14 cellular contexts compared by ENCODE assay signal in genomic region chr1:109826446-109826845, GRCh38.
DNase-seq lines count a peak whose midpoint lies in the region; ATAC-seq and TF ChIP-seq lines count a peak whose summit lies in the region.
"Had no signal": no experiment of that assay in that cellular context is flagged by ENCODE, and none has a peak within 500 bp of the region (broad histone marks: within the 10 kb centered on the region; RNA-seq: fewer than 3 reads in every experiment).

No MANE protein-coding gene starts in this region.

- no peak overlapping the region for H3K4ac ChIP-seq in mesendoderm (ENCODE audit: low read depth, low read length)

- H3K9me2 ChIP-seq in PC-9 (ENCODE audit: insufficient read depth), result no peaks in the 10 kb centered on the region

- intact Hi-C loops in PC-9 (cut with micrococcal nuclease; ENCODE audit: unreplicated experiment), result no loop called here

- DNase-seq in GM10248 (ENCODE audit: extremely low spot score), result peak; percentile 5
- no peak for DNase-seq in PC-9
- no peak for DNase-seq in mesendoderm
- DNase-seq in type B pancreatic cell (ENCODE audit: extremely low spot score, unreplicated experiment), result peak; percentile 31
- no peak for DNase-seq in foreskin melanocyte
- no peak for DNase-seq in T-cell
- DNase-seq: Caco-2, NCI-H187 treated with DMSO at 0.1 percent for 48 hours, NCI-H446, NCI-H748 treated with DMSO at 0.1 percent for 48 hours, SHP77 had no signal

- no peak overlapping the region for H3K4me3 ChIP-seq in PC-9
- H3K4me3 ChIP-seq in mesendoderm (ENCODE audit: low read length), result no peak overlapping the region

- POLR2A ChIA-PET in GM10248 (lab: Yijun Ruan, JAX), result no interaction called here
- POLR2A ChIA-PET in PC-9 (lab: Charles Lee; ENCODE audit: unreplicated experiment), result no interaction called here
- POLR2A ChIA-PET in T-cell (lab: Charles Lee), result no interaction called here

- no peaks in the 10 kb centered on the region for H3K79me1 ChIP-seq in mesendoderm (ENCODE audit: low read length)

- no peaks in the 10 kb centered on the region for H3K27me3 ChIP-seq in PC-9 (ENCODE audit: insufficient read depth, low read depth)
- H3K27me3 ChIP-seq in mesendoderm (ENCODE audit: insufficient read depth, low read length, poor library complexity), result no peaks in the 10 kb centered on the region

- TF ChIP-seq CTCF in GM10248 (IDR thresholded peaks at IDR 0.05; ENCODE audit: control extremely low read depth, extremely low read depth, low read depth, missing control alignments) (no peak), PC-9 (conservative IDR thresholded peaks at IDR 0.05) (no peak), type B pancreatic cell (conservative IDR thresholded peaks at IDR 0.05) (no peak)

- H4K8ac ChIP-seq in mesendoderm (ENCODE audit: low read depth, low read length), result no peak overlapping the region

- H2BK5ac ChIP-seq in mesendoderm (ENCODE audit: low read length), result no peak overlapping the region

- no peaks in the 10 kb centered on the region for H3K36me3 ChIP-seq in PC-9 (ENCODE audit: low read depth)
- H3K36me3 ChIP-seq in mesendoderm (ENCODE audit: control insufficient read depth, insufficient read depth, low read length), result no peaks in the 10 kb centered on the region

- no peak overlapping the region for H3K23ac ChIP-seq in mesendoderm (ENCODE audit: low read length)

- H3K4me1 ChIP-seq in PC-9 (replicated peaks; ENCODE audit: insufficient read depth) (peaks cover 88% of the 10 kb centered on the region), mesendoderm (ENCODE audit: control insufficient read depth, low read depth, low read length) (peaks cover 3% of the 10 kb centered on the region)

- peak overlapping the region; percentile 39 for H3K56ac ChIP-seq in mesendoderm (ENCODE audit: low read length)

- no peak overlapping the region for H4K5ac ChIP-seq in mesendoderm (ENCODE audit: low read length)

- no peaks in the 10 kb centered on the region for H4K20me1 ChIP-seq in PC-9 (ENCODE audit: insufficient read depth)

- no peak overlapping the region for H2AFZ ChIP-seq in PC-9

- CTCF ChIA-PET in GM10248 (lab: Yijun Ruan, JAX), result interaction anchor here (0.8 to 2.3 kb wide), 6 partner anchors 8 to 331 kb away, joined by 3 to 7 read pairs (median 3); partner anchors contain the start of gene AHCYL1
- CTCF ChIA-PET in PC-9 (lab: Charles Lee), result no interaction called here
- CTCF ChIA-PET in T-cell (lab: Charles Lee), result no interaction called here

- H3K4me3 Mint-ChIP-seq in type B pancreatic cell (no peak overlapping the region), T-cell (no peak overlapping the region)

- H3K18ac ChIP-seq in mesendoderm (ENCODE audit: low read length), result no peak overlapping the region

- no peak overlapping the region for H3K9ac ChIP-seq in mesendoderm (ENCODE audit: low read length)

- H2BK120ac ChIP-seq in mesendoderm (ENCODE audit: low read depth, low read length), result no peak overlapping the region

- no peak overlapping the region for H2AK5ac ChIP-seq in mesendoderm (ENCODE audit: low read length)

- peak overlapping the region; percentile 30; the same call in 1 of the 2 replicates for H3K4me2 ChIP-seq in PC-9
- no peak overlapping the region for H3K4me2 ChIP-seq in mesendoderm (ENCODE audit: low read length)

- peaks cover 64% of the 10 kb centered on the region for H3F3A ChIP-seq in PC-9 (ENCODE audit: insufficient read depth, low read depth)

- H3K27ac Mint-ChIP-seq in type B pancreatic cell, result no peak overlapping the region
- H3K27ac Mint-ChIP-seq in T-cell, result no peak overlapping the region

- H3K9me3 ChIP-seq in PC-9 (ENCODE audit: insufficient read depth, low read depth), result no peaks in the 10 kb centered on the region
- H3K9me3 ChIP-seq: Caco-2 had no signal

- no peaks in the 10 kb centered on the region for H3K36me3 Mint-ChIP-seq in type B pancreatic cell
- no peaks in the 10 kb centered on the region for H3K36me3 Mint-ChIP-seq in T-cell

- H3K27ac ChIP-seq in PC-9 (no peak overlapping the region), mesendoderm (ENCODE audit: low read depth, low read length) (no peak overlapping the region)
- H3K27ac ChIP-seq: C4-2B had no signal

- H3K27me3 Mint-ChIP-seq in type B pancreatic cell (no peaks in the 10 kb centered on the region), T-cell (no peaks in the 10 kb centered on the region)

- H2BK15ac ChIP-seq in mesendoderm (replicated peaks; ENCODE audit: low read depth), result no peak overlapping the region

- H3K79me2 ChIP-seq in PC-9 (ENCODE audit: low read depth), result no peaks in the 10 kb centered on the region
- H3K79me2 ChIP-seq in mesendoderm (ENCODE audit: control insufficient read depth, insufficient read depth, low read length), result no peaks in the 10 kb centered on the region

- H3K9me3 Mint-ChIP-seq in type B pancreatic cell (peaks cover 6% of the 10 kb centered on the region), T-cell (no peaks in the 10 kb centered on the region)

- no peak for ATAC-seq in HG03108 (IDR thresholded peaks at IDR 0.05; ENCODE audit: unreplicated experiment)
- ATAC-seq in T-cell (replicated peaks in 1 of 4), result no peak
- ATAC-seq: HepG2 had no signal

- BruUV-seq in PC-9 (replicated peaks; lab: Mats Ljungman, UMichigan), result no TSS peak

- H3K4me1 Mint-ChIP-seq in type B pancreatic cell (ENCODE audit: unreplicated experiment), result peaks cover 5% of the 10 kb centered on the region
- peaks cover 6 to 16% (median 11%) of the 10 kb centered on the region in 3 donors for H3K4me1 Mint-ChIP-seq in T-cell

Comparison
In these comparisons a context has a peak if more than half of its experiments do, and no peak if none do; other contexts are left out.
1. DNase-seq: peak in GM10248 (single experiment) and type B pancreatic cell (single experiment); none in PC-9 (0 of 2), mesendoderm (single experiment), foreskin melanocyte (single experiment) and T-cell (0 of 34).